Comparison of ENCODE assay signal across 8 cellular contexts in the genomic region with DNA sequence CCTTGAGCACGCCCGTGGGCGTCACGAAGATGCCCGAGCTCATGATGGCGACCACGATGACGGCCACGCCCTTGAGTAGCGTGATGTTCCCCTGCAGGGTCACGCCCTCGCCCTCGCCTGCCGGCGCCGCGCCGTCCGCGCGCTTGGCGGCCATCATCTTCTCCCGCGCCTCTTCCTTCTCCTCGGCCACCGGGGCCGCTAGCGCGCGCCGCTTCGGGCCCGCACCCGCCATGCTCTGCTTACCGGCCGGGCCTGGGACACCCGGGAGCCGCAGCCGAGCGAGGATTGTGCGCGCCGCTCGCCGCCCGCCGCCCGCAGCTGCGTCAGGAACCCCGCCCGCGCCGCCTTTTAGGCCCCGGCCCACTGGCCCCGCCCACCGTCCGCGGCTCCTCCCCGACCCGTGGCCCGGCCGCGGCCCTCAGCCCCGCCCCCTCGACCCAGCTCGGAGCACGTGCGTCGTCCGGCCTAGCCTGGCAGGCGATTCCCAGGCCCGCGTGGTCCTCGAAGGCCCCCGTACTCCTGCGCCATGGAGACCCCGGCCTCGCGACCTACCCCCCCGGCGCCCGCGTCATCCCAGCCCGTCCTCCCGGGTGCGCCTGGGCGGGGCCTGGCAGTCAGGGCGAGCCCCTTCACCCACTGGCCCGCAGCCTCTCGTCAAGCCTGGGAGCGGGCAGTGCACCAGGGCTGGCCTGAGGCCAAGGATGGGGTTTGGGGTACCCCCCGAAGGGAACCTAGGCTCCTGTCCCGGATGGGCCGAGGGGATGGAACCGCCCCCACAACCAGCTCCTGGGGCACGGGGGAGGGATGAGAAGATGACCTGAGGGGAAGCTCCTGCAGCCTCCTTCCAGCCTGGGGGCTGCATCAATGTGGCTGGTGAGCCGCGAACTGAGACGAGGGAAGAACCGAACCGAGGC.
DNase-seq lines count a peak whose midpoint lies in the region; ATAC-seq, FAIRE-seq and TF ChIP-seq lines count a peak whose summit lies in the region.
"Not testable (repeated sequence)": the region's sequence is repeated elsewhere in the genome, so short reads cannot be mapped to it uniquely, and the experiment has no call there.

No MANE protein-coding gene starts in this region.

- peak; percentile 94 for FAIRE-seq in GM12891 (lab: Jason Lieb, UNC)

- intact Hi-C loops in heart left ventricle (cut with DNase I); transverse colon (cut with DNase I; ENCODE audit: low total_unique reads): not testable (repeated sequence)

- not testable (repeated sequence) for TF ChIP-seq EP300 in transverse colon (IDR thresholded peaks at IDR 0.05; ENCODE audit: low read depth)

- DNase-seq in GM12891 (ENCODE audit: insufficient read length, low spot score): peak; percentile 92
- DNase-seq in NCI-H128 (lab: John Stamatoyannopoulos, UW; ENCODE audit: unreplicated experiment): peak; percentile 88
- DNase-seq in SW 1271 (lab: John Stamatoyannopoulos, UW): peak; percentile 60 to 75
- peak; percentile 98 for DNase-seq in adipocyte (ENCODE audit: low read depth)
- peak; percentile 98 to 100 (median 99) for DNase-seq in heart left ventricle
- DNase-seq in pons (ENCODE audit: low spot score): peak; percentile 93
- DNase-seq in transverse colon: peak; percentile 99

- ATAC-seq in HG02763 (IDR thresholded peaks at IDR 0.05; ENCODE audit: unreplicated experiment) (peak; percentile 60), heart left ventricle (peak; percentile 72 to 94 (median 85))

- H3K36me3 ChIP-seq in adipocyte (ENCODE audit: control insufficient read depth, insufficient read depth, low read length, severe bottlenecking); heart left ventricle; transverse colon: not testable (repeated sequence)

- TF ChIP-seq CTCF in heart left ventricle (IDR thresholded peaks at IDR 0.05): peak in 1 of 12 donors; percentile 9
- not testable (repeated sequence) for TF ChIP-seq CTCF in transverse colon (IDR thresholded peaks at IDR 0.05)

- peaks cover 26% of the 10 kb centered on the region for H3K4me1 ChIP-seq in adipocyte (ENCODE audit: control insufficient read depth, insufficient read depth, low read length)
- H3K4me1 ChIP-seq in heart left ventricle: peaks cover 0 to 52% (median 28%) of the 10 kb centered on the region in 12 donors
- peaks cover 3 to 31% (median 9%) of the 10 kb centered on the region in 4 donors for H3K4me1 ChIP-seq in transverse colon

- peak overlapping the region; percentile 85 for H3K9ac ChIP-seq in adipocyte (ENCODE audit: low read length)

- H3K4me3 ChIP-seq in adipocyte (ENCODE audit: low read length) (peak overlapping the region; percentile 85), heart left ventricle (peak overlapping the region; percentile 63 to 94 (median 82)), transverse colon (peak overlapping the region; percentile 35 to 69 (median 67))

- H3K9me3 ChIP-seq in adipocyte (ENCODE audit: control insufficient read depth, low read length); heart left ventricle; transverse colon: not testable (repeated sequence)

- WGBS in heart left ventricle, 4 donors: 0 to 4% (median 3%) methylated on average over 32 to 99 of the region's 101 CpGs
- WGBS in transverse colon (ENCODE audit: low coverage in 1 of 2), 2 donors: 8 to 18% methylated on average over 5 to 95 of the region's 101 CpGs

- H3K27ac ChIP-seq in heart left ventricle: peak overlapping the region; percentile 80 to 98 (median 95)
- H3K27ac ChIP-seq in transverse colon: peak overlapping the region; percentile 89 to 96 (median 90)

- peak; percentile 50; the same call in 1 of the 2 replicates for TF ChIP-seq POLR2A in GM12891 (IDR thresholded peaks at IDR 0.05; ENCODE audit: low read depth, low read length)
- TF ChIP-seq POLR2A in heart left ventricle (IDR thresholded peaks at IDR 0.05): peak; percentile 80 to 97
- peak; percentile 66 for TF ChIP-seq POLR2A in transverse colon (IDR thresholded peaks at IDR 0.05)

- not testable (repeated sequence) for H3K27me3 ChIP-seq in adipocyte (replicated peaks; ENCODE audit: control insufficient read depth, insufficient read depth, low read length); heart left ventricle; transverse colon

- in situ Hi-C loops in transverse colon (cut with MboI; ENCODE audit: low pct_ligation_motif_present in 1 of 4, low pct_unique_long_range_greater_than_20kb in 1 of 4, low sequenced_read_pairs in 3 of 4): not testable (repeated sequence)

Comparison
In these comparisons a context has a peak if more than half of its experiments do, and no peak if none do; other contexts are left out.
1. Peak in every context shown above with its lines: DNase-seq, ATAC-seq, H3K4me3 ChIP-seq and H3K27ac ChIP-seq.